Comparison of ENCODE assay signal across 17 cellular contexts in the genomic region with DNA sequence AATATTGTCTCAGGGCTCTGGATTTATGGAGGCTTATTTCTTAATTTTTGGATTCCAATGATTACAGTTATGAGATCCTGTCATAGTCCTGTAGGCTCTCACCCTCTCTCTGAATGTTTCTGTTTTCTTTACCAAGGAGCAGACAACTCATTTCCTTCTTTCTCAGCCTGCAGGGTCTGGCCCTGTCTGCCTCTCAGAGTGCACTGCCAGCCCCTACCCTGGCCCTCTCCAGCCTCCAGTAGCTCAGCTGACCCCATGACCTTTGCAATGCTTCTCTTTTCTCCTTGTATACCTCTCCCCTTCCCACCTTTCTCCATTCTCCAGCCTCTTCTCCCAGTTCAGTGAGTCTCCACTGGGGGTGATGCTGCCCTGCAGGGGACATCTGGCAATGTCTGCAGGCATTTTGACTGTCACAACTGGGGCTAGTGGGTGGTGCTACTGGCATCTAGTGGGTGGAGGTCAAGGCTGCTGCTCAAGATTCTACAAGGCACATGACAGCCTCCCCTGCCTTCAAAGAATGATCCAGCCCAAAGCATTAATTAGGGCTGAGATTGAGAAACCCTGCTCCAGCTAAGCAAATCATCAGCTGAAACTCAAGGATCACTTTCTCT.
DNase-seq lines count a peak whose midpoint lies in the region; ATAC-seq, FAIRE-seq and TF ChIP-seq lines count a peak whose summit lies in the region.
"Had no signal": no experiment of that assay in that cellular context is flagged by ENCODE, and none has a peak within 500 bp of the region (broad histone marks: within the 10 kb centered on the region; RNA-seq: fewer than 3 reads in every experiment).

No MANE protein-coding gene starts in this region.

- no peaks in the 10 kb centered on the region for H4K20me1 ChIP-seq in OCI-LY3 (ENCODE audit: insufficient read depth, low read length)
- H4K20me1 ChIP-seq in H1 (replicated peaks in 1 of 2; ENCODE audit: control insufficient read depth in 1 of 2, insufficient read depth in 2 of 2, low read length in 2 of 2): no peaks in the 10 kb centered on the region

- H3K27me3 ChIP-seq in OCI-LY3 (ENCODE audit: low read depth, low read length) (no peaks in the 10 kb centered on the region), H1 (replicated peaks in 1 of 4; ENCODE audit: control insufficient read depth in 3 of 4, extremely low read depth in 1 of 4, insufficient read depth in 3 of 4, low read length in 3 of 4) (no peaks in the 10 kb centered on the region)
- H3K27me3 ChIP-seq: left lung, thyroid gland had no signal

- H2BK12ac ChIP-seq in H1 (ENCODE audit: low read depth, low read length): 0 out of 2 replicates have a peak overlapping the region, but pooled peaks have one; percentile 1

- ATAC-seq in stimulated activated effector memory CD8-positive, alpha-beta T cell treated with anti-CD3 and anti-CD28 coated beads, Interleukin-12 subunit alpha, Interleukin-12 subunit beta, amount 100 ng/mL, for 72 hours: peak; percentile 27
- ATAC-seq in HG03432 (IDR thresholded peaks at IDR 0.05; ENCODE audit: unreplicated experiment) (no peak), HG03097 (IDR thresholded peaks at IDR 0.05; ENCODE audit: low FRiP score, unreplicated experiment) (no peak)
- ATAC-seq: left lung had no signal

- H2BK120ac ChIP-seq in H1 (replicated peaks; ENCODE audit: low read depth, low read length): no peak overlapping the region

- H3K9me3 Mint-ChIP-seq in stimulated activated effector memory CD8-positive, alpha-beta T cell treated with anti-CD3 and anti-CD28 coated beads, Interleukin-12 subunit alpha, Interleukin-12 subunit beta, amount 100 ng/mL, for 72 hours: no peaks in the 10 kb centered on the region
- H3K9me3 Mint-ChIP-seq: activated T-cell treated with anti-CD3 and anti-CD28 coated beads, Interleukin-2, amount 50 U/mL, for 24 hours had no signal

- H3K23ac ChIP-seq in H1 (ENCODE audit: insufficient read length): no peak overlapping the region

- peak overlapping the region; percentile 15; the same call in 1 of the 2 replicates for H3K4me2 ChIP-seq in OCI-LY3 (ENCODE audit: low read length)
- H3K4me2 ChIP-seq in H1 (ENCODE audit: insufficient read depth in 1 of 2, low read depth in 2 of 2, low read length in 2 of 2): no peak overlapping the region

- H3K27ac ChIP-seq in OCI-LY3 (ENCODE audit: low read length) (no peak overlapping the region), H1 (ENCODE audit: low read depth, low read length) (no peak overlapping the region)
- H3K27ac ChIP-seq: 22Rv1, left lung, thyroid gland had no signal

- H3K36me3 ChIP-seq in OCI-LY3 (replicated peaks; ENCODE audit: low read depth, low read length): no peaks in the 10 kb centered on the region
- H3K36me3 ChIP-seq in H1 (ENCODE audit: control insufficient read depth in 2 of 4, insufficient read depth in 4 of 4, low read length in 3 of 4): no peaks in the 10 kb centered on the region; a peak in 1 of 8 replicates
- H3K36me3 ChIP-seq: left lung, thyroid gland had no signal

- no peak overlapping the region for H3K4me3 Mint-ChIP-seq in stimulated activated effector memory CD8-positive, alpha-beta T cell treated with anti-CD3 and anti-CD28 coated beads, Interleukin-12 subunit alpha, Interleukin-12 subunit beta, amount 100 ng/mL, for 72 hours
- H3K4me3 Mint-ChIP-seq: activated T-cell treated with anti-CD3 and anti-CD28 coated beads, Interleukin-2, amount 50 U/mL, for 24 hours; CD14-positive monocyte had no signal

- H3K79me2 ChIP-seq in OCI-LY3 (ENCODE audit: low read length): no peaks in the 10 kb centered on the region
- no peaks in the 10 kb centered on the region for H3K79me2 ChIP-seq in H1 (ENCODE audit: control insufficient read depth in 1 of 2, insufficient read depth in 2 of 2, low read length in 2 of 2)

- H3K14ac ChIP-seq in H1 (ENCODE audit: insufficient read length): no peak overlapping the region

- H4K91ac ChIP-seq in H1 (replicated peaks; ENCODE audit: insufficient read length, low read length): no peak overlapping the region

- FAIRE-seq in H1 (lab: Jason Lieb, UNC): no peak
- FAIRE-seq: G401.6 had no signal

- TF ChIP-seq CTCF in OCI-LY3 (IDR thresholded peaks at IDR 0.05; ENCODE audit: low read depth, low read length) (peak; percentile 32), H1 (IDR thresholded peaks at IDR 0.05; ENCODE audit: control extremely low read depth in 1 of 3, insufficient read depth in 1 of 3, low read depth in 1 of 3, low read length in 3 of 3) (peak; percentile 2 to 50 (median 43))

- no peak overlapping the region for H4K8ac ChIP-seq in H1 (ENCODE audit: extremely low read depth, insufficient read depth, low read length)

- H3K4me3 ChIP-seq in OCI-LY3 (ENCODE audit: low read length) (no peak overlapping the region), H1 (ENCODE audit: extremely low read depth in 1 of 4, insufficient read depth in 2 of 4, low read depth in 3 of 4, low read length in 4 of 4) (no peak overlapping the region)
- H3K4me3 ChIP-seq: left lung, thyroid gland had no signal

- no peaks in the 10 kb centered on the region for H3K79me1 ChIP-seq in H1 (ENCODE audit: low read depth, low read length)

- H2AFZ ChIP-seq in OCI-LY3 (ENCODE audit: low read depth, low read length): no peak overlapping the region
- no peak overlapping the region for H2AFZ ChIP-seq in H1 (ENCODE audit: low read length)

- no peak overlapping the region for H2AK5ac ChIP-seq in H1 (ENCODE audit: low read depth, low read length)

- 0 out of 2 replicates have a peak overlapping the region, but pooled peaks have one; percentile 21 for H2BK5ac ChIP-seq in H1 (ENCODE audit: low read depth, low read length)

- H3K4me1 ChIP-seq in OCI-LY3 (ENCODE audit: low read length): peaks cover 11% of the 10 kb centered on the region
- H3K4me1 ChIP-seq in H1 (replicated peaks in 1 of 4; ENCODE audit: control insufficient read depth in 3 of 4, insufficient read depth in 4 of 4, low read length in 3 of 4): peaks cover 0 to 4% (median 0%) of the 10 kb centered on the region in 4 experiments; a peak in 2 of 7 replicates
- H3K4me1 ChIP-seq: left lung, thyroid gland had no signal

- H3K23me2 ChIP-seq in H1 (ENCODE audit: low read depth, low read length): no peaks in the 10 kb centered on the region; the same call in 1 of the 2 replicates

- H2BK15ac ChIP-seq in H1 (ENCODE audit: low read length): no peak overlapping the region

- no peak for TF ChIP-seq EP300 in H1 (IDR thresholded peaks at IDR 0.05; ENCODE audit: borderline replicate concordance in 1 of 2, low read depth in 2 of 2, low read length in 2 of 2)

- H3K9me3 ChIP-seq in OCI-LY3 (ENCODE audit: insufficient read depth, low read length): no peaks in the 10 kb centered on the region
- H3K9me3 ChIP-seq in H1 (ENCODE audit: insufficient read depth in 2 of 2, low read depth in 1 of 2, low read length in 1 of 2): 0 out of 4 replicates have a peak, but pooled peaks cover 0 to 2% of the 10 kb centered on the region in 2 experiments
- H3K9me3 ChIP-seq: left lung, thyroid gland had no signal

- TF ChIP-seq RAD21 in H1 (IDR thresholded peaks at IDR 0.05 in 1 of 2, conservative IDR thresholded peaks at IDR 0.05 in 1 of 2; ENCODE audit: low read depth in 2 of 2, low read length in 2 of 2): peak; percentile 17 to 42; a peak in 3 of 4 replicates

- H3K9ac ChIP-seq in OCI-LY3 (ENCODE audit: low read length) (no peak overlapping the region), H1 (replicated peaks in 1 of 4; ENCODE audit: extremely low read depth in 1 of 4, low read depth in 3 of 4, low read length in 3 of 4) (no peak overlapping the region)

- no peaks in the 10 kb centered on the region for H3K4me1 Mint-ChIP-seq in stimulated activated effector memory CD8-positive, alpha-beta T cell treated with anti-CD3 and anti-CD28 coated beads, Interleukin-12 subunit alpha, Interleukin-12 subunit beta, amount 100 ng/mL, for 72 hours
- H3K4me1 Mint-ChIP-seq: CD14-positive monocyte had no signal

- no peak overlapping the region for H3K27ac Mint-ChIP-seq in stimulated activated effector memory CD8-positive, alpha-beta T cell treated with anti-CD3 and anti-CD28 coated beads, Interleukin-12 subunit alpha, Interleukin-12 subunit beta, amount 100 ng/mL, for 72 hours
- H3K27ac Mint-ChIP-seq: activated T-cell treated with anti-CD3 and anti-CD28 coated beads, Interleukin-2, amount 50 U/mL, for 24 hours had no signal

- no peak overlapping the region for H3K4ac ChIP-seq in H1 (replicated peaks; ENCODE audit: insufficient read length, low read depth, low read length)

- H2BK20ac ChIP-seq in H1 (ENCODE audit: low read length): no peak overlapping the region

- no peak for TF ChIP-seq POLR2A in H1 (IDR thresholded peaks at IDR 0.05; ENCODE audit: control extremely low read depth in 1 of 2, low read depth in 2 of 2, low read length in 2 of 2)

- H3K36me3 Mint-ChIP-seq in stimulated activated effector memory CD8-positive, alpha-beta T cell treated with anti-CD3 and anti-CD28 coated beads, Interleukin-12 subunit alpha, Interleukin-12 subunit beta, amount 100 ng/mL, for 72 hours: no peaks in the 10 kb centered on the region
- H3K36me3 Mint-ChIP-seq: CD14-positive monocyte had no signal

- no peak overlapping the region for H3K18ac ChIP-seq in H1 (ENCODE audit: extremely low read depth, low read length)

- H4K5ac ChIP-seq in H1 (ENCODE audit: insufficient read length, low read depth, low read length): no peak overlapping the region

- DNase-seq in DMS 273 (lab: John Stamatoyannopoulos, UW; ENCODE audit: unreplicated experiment) (peak; percentile 5), DMS 273 treated with DMSO at 0.1 percent for 48 hours (lab: John Stamatoyannopoulos, UW) (no peak), H1 (ENCODE audit: low read depth in 1 of 2, low spot score in 2 of 2) (no peak), NCI-H1930 (lab: John Stamatoyannopoulos, UW) (no peak)
- DNase-seq in stimulated activated effector memory CD8-positive, alpha-beta T cell treated with anti-CD3 and anti-CD28 coated beads, Interleukin-12 subunit alpha, Interleukin-12 subunit beta, amount 100 ng/mL, for 72 hours (ENCODE audit: low spot score in 2 of 2): no peak
- DNase-seq: activated CD4-positive, alpha-beta T cell treated with anti-CD3 and anti-CD28 coated beads, Interleukin-2, amount 50 U/mL, for 1 hour; activated T-cell treated with anti-CD3 and anti-CD28 coated beads, Interleukin-2, amount 50 U/mL, for 24 hours; hippocampal formation; left lung; NCI-H1417 treated with DMSO at 0.1 percent for 48 hours; thyroid gland had no signal

- POLR2A ChIA-PET in H1 (lab: Charles Lee; ENCODE audit: partially characterized antibody): interaction anchor here (0.6 kb wide), 1 partner anchor 377 kb away, joined by 3 read pairs; no protein-coding TSS in a partner anchor

- CTCF ChIA-PET in H1 (lab: Charles Lee; ENCODE audit: partially characterized antibody): interaction anchor here (1.0 to 4.8 kb wide), 4 partner anchors 11 to 252 kb away, joined by 3 to 23 read pairs (median 10); no protein-coding TSS in a partner anchor

- no peak overlapping the region for H3K56ac ChIP-seq in H1 (replicated peaks; ENCODE audit: insufficient read length, low read depth, low read length)

TF ChIP-seq in H1, 55 proteins besides CTCF, POLR2A, EP300 and RAD21:
- TF ChIP-seq HDAC6 (IDR thresholded peaks at IDR 0.05; ENCODE audit: low read depth, low read length) (no peak), BCL11A (IDR thresholded peaks at IDR 0.05; ENCODE audit: low read depth in 2 of 2, low read length in 2 of 2) (no peak), YY1 (IDR thresholded peaks at IDR 0.05; ENCODE audit: low read depth, low read length) (no peak), RFX5 (IDR thresholded peaks at IDR 0.05; ENCODE audit: borderline replicate concordance, low read depth, low read length) (no peak)
